Comparison of ENCODE assay signal across 23 cellular contexts in genomic region chr3:43790476-43790875, GRCh38.
"Had no signal": no experiment of that assay in that cellular context is flagged by ENCODE, and none has a peak within 500 bp of the region (broad histone marks: within the 10 kb centered on the region; RNA-seq: fewer than 3 reads in every experiment).

No MANE protein-coding gene starts in this region.

- H3K4me2 ChIP-seq: KMS-11 had no signal

- H3K36me3 ChIP-seq: SJSA1 had no signal

- ATAC-seq: K562 had no signal

- H3K9ac ChIP-seq: KMS-11 had no signal

- H3K9me3 ChIP-seq: SJSA1 had no signal

- H3K27ac Mint-ChIP-seq: IgD-negative memory B cell had no signal

- DNase-seq: Kasumi-1, MM.1S, NCI-H1092 treated with DMSO at 0.1 percent for 48 hours, NCI-H1436, NCI-H187, NCI-H2029, NCI-H2081 treated with DMSO at 0.1 percent for 48 hours, NCI-H2171, NCI-H226, NCI-H446, NCI-H510A, NCI-H524 treated with DMSO at 0.1 percent for 48 hours, NCI-H69, NCI-H774, Right ventricle myocardium superior, RPMI8226, SIG-M5 had no signal

- H3K27me3 ChIP-seq: SJSA1 had no signal

- H3K4me3 Mint-ChIP-seq: IgD-negative memory B cell had no signal

- FAIRE-seq: K562, RCC 7860 had no signal

- H3K27ac ChIP-seq: KMS-11, SJSA1, SK-N-MC had no signal

- H3K4me3 ChIP-seq: K562, SJSA1, SK-N-MC had no signal

- H3K4me1 Mint-ChIP-seq: IgD-negative memory B cell had no signal
